In genomic region chr2:41924024-41924423, GRCh38 we compare ENCODE assay signal across 17 cellular contexts.
"Had no signal": no experiment of that assay in that cellular context is flagged by ENCODE, and none has a peak within 500 bp of the region (broad histone marks: within the 10 kb centered on the region; RNA-seq: fewer than 3 reads in every experiment).

No MANE protein-coding gene starts in this region.

- H3K9me3 ChIP-seq: right atrium auricular region, vagina had no signal

- DNase-seq: activated CD4-positive, alpha-beta T cell treated with anti-CD3 and anti-CD28 coated beads, Interleukin-2, amount 50 U/mL, for 1 hour; activated CD4-positive, CD25-positive, alpha-beta regulatory T cell treated with anti-CD3 and anti-CD28 coated beads, Interleukin-2, amount 50 U/mL, for 72 hours; activated CD8-positive, alpha-beta T cell treated with anti-CD3 and anti-CD28 coated beads, Interleukin-2, amount 10 ng/mL, durations not matched to agents 7 days and 5 days; activated gamma-delta T cell treated with Interleukin-2 at 50 U/mL for 16 hours; activated T-cell treated with anti-CD3 and anti-CD28 coated beads, Interleukin-2, amount 50 U/mL, for 1 hour; aorta; effector CD8-positive, alpha-beta T cell; foreskin keratinocyte; hippocampal formation; naive thymus-derived CD4-positive, alpha-beta T cell; stimulated activated CD4-positive, alpha-beta T cell treated with anti-CD3 and anti-CD28 coated beads, Interleukin-12 subunit alpha, Interleukin-12 subunit beta, amount 100 ng/mL, for 4 hours; stimulated activated CD4-positive, alpha-beta T cell treated with anti-CD3 and anti-CD28 coated beads, Interleukin-4, amount 100 ng/mL, for 4 hours; T-helper 1 cell; WERI-Rb-1 had no signal

- H3K36me3 ChIP-seq: neural progenitor cell, right atrium auricular region, vagina, WERI-Rb-1 had no signal

- H3K27ac ChIP-seq: foreskin keratinocyte, neural progenitor cell, vagina, WERI-Rb-1 had no signal

- H3K4me3 ChIP-seq: neural progenitor cell, right atrium auricular region, vagina had no signal

- H3K9ac ChIP-seq: neural progenitor cell had no signal

- H3K4me1 ChIP-seq: foreskin keratinocyte had no signal

- ATAC-seq: activated CD8-positive, alpha-beta T cell treated with anti-CD3 and anti-CD28 coated beads, Interleukin-2, amount 10 ng/mL, durations not matched to agents 7 days and 5 days; foreskin keratinocyte; naive thymus-derived CD4-positive, alpha-beta T cell had no signal

- H3K27me3 ChIP-seq: foreskin keratinocyte, neural progenitor cell, right atrium auricular region, vagina had no signal
